ENCODE assay signal across 29 cellular contexts in the genomic region with DNA sequence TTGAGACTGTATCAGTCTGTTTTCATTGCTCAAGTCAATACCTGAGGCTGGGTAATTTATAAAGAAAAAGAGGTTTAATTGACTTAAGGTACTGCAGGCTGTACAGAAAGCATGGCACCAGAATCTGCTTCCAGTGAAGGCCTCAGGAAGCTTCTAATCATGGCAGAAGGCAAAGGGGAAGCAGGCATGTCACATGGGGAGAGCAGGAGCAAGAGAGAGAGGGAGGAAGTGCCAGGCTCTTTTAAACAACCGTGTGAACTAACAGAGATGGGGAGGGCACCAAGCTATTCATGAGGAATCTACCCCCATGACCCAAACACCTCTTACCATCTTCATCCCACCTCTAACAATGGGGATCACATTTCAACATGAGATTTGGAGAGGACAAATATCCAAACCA.
"Had no signal": no experiment of that assay in that cellular context is flagged by ENCODE, and none has a peak within 500 bp of the region (broad histone marks: within the 10 kb centered on the region; RNA-seq: fewer than 3 reads in every experiment).

No MANE protein-coding gene starts in this region.

- H3K27ac ChIP-seq: neural progenitor cell, ovary, parathyroid adenoma, psoas muscle, right lobe of liver, sigmoid colon, stomach, thoracic aorta, thyroid gland, tibial nerve, upper lobe of left lung, vagina had no signal

- H3K27me3 ChIP-seq: ovary, right lobe of liver, sigmoid colon, stomach, thyroid gland, tibial nerve, upper lobe of left lung, vagina had no signal

- H3K27me3 Mint-ChIP-seq: stimulated activated naive B cell treated with anti-CD40 and anti-IgM and Interleukin-4, amounts not matched to agents 10 μg/mL and 1 μg/mL and 100 μg/mL, for 72 hours; stimulated activated naive CD8-positive, alpha-beta T cell treated with anti-CD3 and anti-CD28 coated beads, Interleukin-15, Interleukin-2, amounts not matched to agents 100 ng/mL and 50 ng/mL, for 24 hours had no signal

- H3K4me3 ChIP-seq: neural progenitor cell, ovary, psoas muscle, right lobe of liver, sigmoid colon, stomach, thoracic aorta, thyroid gland, tibial nerve, upper lobe of left lung, vagina had no signal

- H3K4me1 Mint-ChIP-seq: natural killer cell; stimulated activated effector memory CD8-positive, alpha-beta T cell treated with anti-CD3 and anti-CD28 coated beads, Interleukin-12 subunit alpha, Interleukin-12 subunit beta, amount 100 ng/mL, for 72 hours had no signal

- FAIRE-seq: small intestine, urothelium cell line had no signal

- H3K36me3 Mint-ChIP-seq: natural killer cell; neural progenitor cell; stimulated activated effector memory CD8-positive, alpha-beta T cell treated with anti-CD3 and anti-CD28 coated beads, Interleukin-12 subunit alpha, Interleukin-12 subunit beta, amount 100 ng/mL, for 72 hours; stimulated activated naive B cell treated with anti-CD40 and anti-IgM and Interleukin-4, amounts not matched to agents 10 μg/mL and 1 μg/mL and 100 μg/mL, for 72 hours had no signal

- H3K9me3 Mint-ChIP-seq: natural killer cell; nephron; stimulated activated effector memory CD8-positive, alpha-beta T cell treated with anti-CD3 and anti-CD28 coated beads, Interleukin-12 subunit alpha, Interleukin-12 subunit beta, amount 100 ng/mL, for 72 hours; stimulated activated naive B cell treated with anti-CD40 and anti-IgM and Interleukin-4, amounts not matched to agents 10 μg/mL and 1 μg/mL and 100 μg/mL, for 72 hours; stimulated activated naive CD8-positive, alpha-beta T cell treated with anti-CD3 and anti-CD28 coated beads, Interleukin-15, Interleukin-2, amounts not matched to agents 100 ng/mL and 50 ng/mL, for 24 hours had no signal

- H3K4me3 Mint-ChIP-seq: natural killer cell; nephron; neural progenitor cell; stimulated activated effector memory CD8-positive, alpha-beta T cell treated with anti-CD3 and anti-CD28 coated beads, Interleukin-12 subunit alpha, Interleukin-12 subunit beta, amount 100 ng/mL, for 72 hours; stimulated activated naive B cell treated with anti-CD40 and anti-IgM and Interleukin-4, amounts not matched to agents 10 μg/mL and 1 μg/mL and 100 μg/mL, for 72 hours; stimulated activated naive CD8-positive, alpha-beta T cell treated with anti-CD3 and anti-CD28 coated beads, Interleukin-15, Interleukin-2, amounts not matched to agents 100 ng/mL and 50 ng/mL, for 24 hours had no signal

- H3K27ac Mint-ChIP-seq: natural killer cell; nephron; neural progenitor cell; progenitor cell of endocrine pancreas; stimulated activated effector memory CD8-positive, alpha-beta T cell treated with anti-CD3 and anti-CD28 coated beads, Interleukin-12 subunit alpha, Interleukin-12 subunit beta, amount 100 ng/mL, for 72 hours; stimulated activated naive B cell treated with anti-CD40 and anti-IgM and Interleukin-4, amounts not matched to agents 10 μg/mL and 1 μg/mL and 100 μg/mL, for 72 hours; stimulated activated naive CD8-positive, alpha-beta T cell treated with anti-CD3 and anti-CD28 coated beads, Interleukin-15, Interleukin-2, amounts not matched to agents 100 ng/mL and 50 ng/mL, for 24 hours had no signal

- DNase-seq: natural killer cell; nucleus accumbens; ovary; posterior cingulate gyrus; psoas muscle; right cardiac atrium; right lobe of liver; sigmoid colon; small intestine; stimulated activated CD4-positive, alpha-beta T cell treated with anti-CD3 and anti-CD28 coated beads, Interleukin-15, amount 100 ng/mL, for 24 hours; stimulated activated CD4-positive, alpha-beta T cell treated with anti-CD3 and anti-CD28 coated beads, Interleukin-2, amount 100 ng/mL, for 24 hours; stimulated activated CD4-positive, alpha-beta T cell treated with anti-CD3 and anti-CD28 coated beads, Interleukin-2, amount 100 ng/mL, for 48 hours; stimulated activated CD4-positive, alpha-beta T cell treated with anti-CD3 and anti-CD28 coated beads, Interleukin-4, amount 100 ng/mL, for 24 hours; stimulated activated naive B cell treated with anti-CD40 and anti-IgM and Interleukin-4, amounts not matched to agents 10 μg/mL and 1 μg/mL and 100 μg/mL, for 72 hours; stimulated activated naive CD4-positive, alpha-beta T cell treated with Interleukin-2 at 50 U/mL for 16 hours; stomach; thyroid gland; trophoblast cell; upper lobe of left lung had no signal
